Comparison of ENCODE assay signal across 20 cellular contexts in the genomic region with DNA sequence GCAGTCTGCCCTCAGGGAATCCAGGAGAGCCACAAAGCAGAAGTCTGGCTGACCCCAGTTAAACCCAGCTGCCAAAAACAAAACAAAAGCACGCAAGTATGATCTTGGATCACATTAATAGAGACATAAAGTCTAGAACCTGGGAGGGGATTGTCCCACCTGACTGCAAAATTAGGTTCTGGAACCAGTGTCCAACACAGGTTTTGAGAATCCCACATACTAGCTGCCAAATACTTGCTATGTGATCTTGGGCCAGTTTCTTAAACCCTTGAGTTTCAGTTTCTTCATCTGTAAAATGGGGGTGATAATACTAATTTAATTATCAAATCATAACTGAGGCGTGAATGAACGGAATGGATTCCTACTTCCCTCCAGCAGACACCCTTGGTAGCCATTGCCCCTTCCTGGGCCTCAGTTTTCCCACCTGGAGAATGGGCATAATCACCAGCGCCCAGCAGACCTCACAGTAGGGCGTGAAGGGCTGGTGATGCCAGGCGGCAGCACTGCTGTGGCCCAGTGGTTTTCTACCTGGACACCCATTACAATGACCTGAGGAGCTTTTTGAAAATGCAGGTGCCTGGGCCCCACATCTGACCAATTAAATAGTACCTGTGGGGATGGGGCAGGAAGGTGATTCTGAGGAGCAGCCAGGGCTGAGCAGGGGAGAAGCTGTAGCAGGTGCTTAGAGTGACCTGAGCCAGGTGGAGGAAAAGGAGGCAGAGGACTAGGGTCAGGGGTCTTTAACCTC. TPM values are rescaled to one million over a fixed set of nuclear protein-coding genes. Genes with fewer than 3 reads are reported as not detected.
DNase-seq lines count a peak whose midpoint lies in the region; ATAC-seq, FAIRE-seq and TF ChIP-seq lines count a peak whose summit lies in the region.
"Had no signal": no experiment of that assay in that cellular context is flagged by ENCODE, and none has a peak within 500 bp of the region (broad histone marks: within the 10 kb centered on the region; RNA-seq: fewer than 3 reads in every experiment).

No MANE protein-coding gene starts in this region.

- TF ChIP-seq EP300 in SK-N-SH (IDR thresholded peaks at IDR 0.05; ENCODE audit: borderline replicate concordance in 1 of 2, low read depth in 1 of 2, low read length in 1 of 2) (no peak), HepG2 (IDR thresholded peaks at IDR 0.05; ENCODE audit: low read depth in 2 of 2, low read length in 2 of 2) (no peak), HepG2 (CRISPR knock-in tag; IDR thresholded peaks at IDR 0.05; ENCODE audit: borderline replicate concordance) (no peak)

- ATAC-seq in SK-N-SH treated with all-trans-retinoic acid at 6 μM for 48 hours (no peak), HepG2 (no peak), right lobe of liver (no peak), HG02884 (IDR thresholded peaks at IDR 0.05; ENCODE audit: unreplicated experiment) (no peak)

- in situ Hi-C loops in HepG2 (cut with HindIII; ENCODE audit: extremely low pct_ligation_motif_present, low pct_unique_long_range_greater_than_20kb): no loop called here

- no peaks in the 10 kb centered on the region for H3K27me3 ChIP-seq in SK-N-SH (ENCODE audit: insufficient read depth)
- peaks cover 4 to 23% of the 10 kb centered on the region in 2 experiments; a peak in 4 of 5 replicates for H3K27me3 ChIP-seq in HepG2 (ENCODE audit: control insufficient read depth in 1 of 2, insufficient read depth in 2 of 2, low read length in 2 of 2)
- no peaks in the 10 kb centered on the region for H3K27me3 ChIP-seq in right lobe of liver
- H3K27me3 ChIP-seq in osteoblast (ENCODE audit: insufficient read depth, low read length): no peaks in the 10 kb centered on the region

- H4K20me1 ChIP-seq in SK-N-SH (ENCODE audit: insufficient read depth) (no peaks in the 10 kb centered on the region), HepG2 (ENCODE audit: insufficient read depth, low read length) (no peaks in the 10 kb centered on the region), osteoblast (ENCODE audit: insufficient read depth, low read length) (no peaks in the 10 kb centered on the region)

- CTCF ChIA-PET in SK-N-SH (lab: Yijun Ruan, JAX): interaction anchor here (0.6 to 11.4 kb wide), 41 partner anchors 9 to 421 kb away, joined by 3 to 183 read pairs (median 4); a partner anchor contains a TSS
- CTCF ChIA-PET in HepG2 (lab: Yijun Ruan, JAX; ENCODE audit: low intra/inter-chr PET ratio, low total read pairs): interaction anchor here (2.5 kb wide), 1 partner anchor 41 kb away, joined by 15 read pairs; no protein-coding TSS in a partner anchor

- no peak for TF ChIP-seq POLR2A in HepG2 (IDR thresholded peaks at IDR 0.05; ENCODE audit: insufficient read depth in 1 of 2, low read depth in 2 of 2, low read length in 2 of 2)
- no peak for TF ChIP-seq POLR2A in right lobe of liver (IDR thresholded peaks at IDR 0.05)

- no peak for TF ChIP-seq RAD21 in SK-N-SH (IDR thresholded peaks at IDR 0.05; ENCODE audit: low read length)
- TF ChIP-seq RAD21 in HepG2 (CRISPR knock-in tag; IDR thresholded peaks at IDR 0.05): no peak

- H3K4me1 ChIP-seq in SK-N-SH (ENCODE audit: control insufficient read depth in 1 of 2, insufficient read depth in 2 of 2, low read depth in 1 of 2, low read length in 1 of 2) (peaks cover 0 to 14% of the 10 kb centered on the region in 2 experiments; a peak in 1 of 4 replicates), HepG2 (ENCODE audit: insufficient read depth, low read length) (no peaks in the 10 kb centered on the region), right lobe of liver (no peaks in the 10 kb centered on the region), osteoblast (ENCODE audit: insufficient read depth, low read length) (no peaks in the 10 kb centered on the region)

- DNase-seq in SK-N-SH (no peak), HepG2 (ENCODE audit: low spot score) (no peak), right lobe of liver (no peak), osteoblast (ENCODE audit: insufficient read length, low spot score, missing footprints) (peak; percentile 68), NCI-H1105 treated with DMSO at 0.1 percent for 48 hours (lab: John Stamatoyannopoulos, UW) (no peak)
- no peak for DNase-seq in activated CD4-positive, alpha-beta T cell treated with anti-CD3 and anti-CD28 coated beads for 4 hours
- DNase-seq: DMS79 treated with DMSO at 0.1 percent for 48 hours, H7, MM.1S, NCI-H2081 treated with DMSO at 0.1 percent for 48 hours, NCI-H510A had no signal

- H3K9ac ChIP-seq in SK-N-SH: no peak overlapping the region
- H3K9ac ChIP-seq in HepG2 (ENCODE audit: insufficient read depth, low read depth, low read length): no peak overlapping the region

- POLR2A ChIA-PET in SK-N-SH (lab: Yijun Ruan, JAX): no interaction called here
- POLR2A ChIA-PET in HepG2 (lab: Yijun Ruan, JAX): no interaction called here

- H3K79me2 ChIP-seq in SK-N-SH (ENCODE audit: insufficient read depth) (no peaks in the 10 kb centered on the region), HepG2 (ENCODE audit: insufficient read depth, low read length) (no peaks in the 10 kb centered on the region), osteoblast (ENCODE audit: insufficient read depth, low read length) (no peaks in the 10 kb centered on the region)

- no TSS peak for BruUV-seq in HepG2 (replicated peaks; lab: Mats Ljungman, UMichigan)

- H3K27ac ChIP-seq in SK-N-SH (ENCODE audit: low read depth in 2 of 2, low read length in 1 of 2) (no peak overlapping the region), HepG2 (ENCODE audit: extremely low read length, insufficient read depth, low read length) (no peak overlapping the region), right lobe of liver (no peak overlapping the region), osteoblast (ENCODE audit: low read depth, low read length) (no peak overlapping the region)
- H3K27ac ChIP-seq: 22Rv1, HL-60 had no signal

- no peak for FAIRE-seq in HepG2 (lab: Jason Lieb, UNC)

- H3K9me3 ChIP-seq in SK-N-SH (no peaks in the 10 kb centered on the region), HepG2 (ENCODE audit: low read length) (no peaks in the 10 kb centered on the region), right lobe of liver (no peaks in the 10 kb centered on the region), osteoblast (ENCODE audit: low read depth, low read length) (no peaks in the 10 kb centered on the region)

- H2AFZ ChIP-seq in SK-N-SH (ENCODE audit: low read depth): no peak overlapping the region
- no peak overlapping the region for H2AFZ ChIP-seq in HepG2 (ENCODE audit: low read length)
- no peak overlapping the region for H2AFZ ChIP-seq in osteoblast (ENCODE audit: low read length)

- H3F3A ChIP-seq in SK-N-SH (replicated peaks; ENCODE audit: insufficient read depth): no peaks in the 10 kb centered on the region

- intact Hi-C loops in HepG2 (cut with micrococcal nuclease; ENCODE audit: unreplicated experiment): loop anchor here (5.0 kb wide), 1 partner anchor 274 kb away; no protein-coding TSS in a partner anchor
- intact Hi-C loops in right lobe of liver (cut with DNase I): no loop called here

- WGBS in SK-N-SH (ENCODE audit: low lambda C conversion rate): 33% methylated on average over 5 of the region's 6 CpGs
- 33% methylated on average over 5 of the region's 6 CpGs for WGBS in HepG2 (ENCODE audit: low lambda C conversion rate)
- WGBS in right lobe of liver (ENCODE audit: insufficient coverage, low coverage, low lambda C conversion rate, missing lambda C conversion rate): 57% methylated on average over 6 of the region's 6 CpGs

- TF ChIP-seq CTCF in SK-N-SH (IDR thresholded peaks at IDR 0.05) (no peak), HepG2 (CRISPR knock-in tag; IDR thresholded peaks at IDR 0.05) (no peak), right lobe of liver (IDR thresholded peaks at IDR 0.05) (no peak), osteoblast (IDR thresholded peaks at IDR 0.05; ENCODE audit: extremely low read depth, low read depth, low read length) (no peak)

- H3K4me2 ChIP-seq in SK-N-SH (no peak overlapping the region), HepG2 (ENCODE audit: low read depth, low read length) (no peak overlapping the region), osteoblast (ENCODE audit: insufficient read depth, low read length) (no peak overlapping the region)

- no peak overlapping the region for H3K4me3 ChIP-seq in SK-N-SH (ENCODE audit: low read depth in 2 of 2, low read length in 1 of 2)
- no peak overlapping the region for H3K4me3 ChIP-seq in HepG2 (replicated peaks in 1 of 3; ENCODE audit: insufficient read depth in 1 of 3, low read depth in 2 of 3, low read length in 3 of 3)
- no peak overlapping the region for H3K4me3 ChIP-seq in right lobe of liver
- H3K4me3 ChIP-seq in osteoblast (ENCODE audit: insufficient read depth, low read length): no peak overlapping the region

- H3K36me3 ChIP-seq in SK-N-SH (replicated peaks in 1 of 2; ENCODE audit: control insufficient read depth in 1 of 2, insufficient read depth in 2 of 2, low read length in 1 of 2): no peaks in the 10 kb centered on the region
- H3K36me3 ChIP-seq in HepG2 (replicated peaks in 1 of 2; ENCODE audit: control insufficient read depth in 1 of 2, insufficient read depth in 2 of 2, low read length in 2 of 2): no peaks in the 10 kb centered on the region
- H3K36me3 ChIP-seq in right lobe of liver: no peaks in the 10 kb centered on the region
- H3K36me3 ChIP-seq in osteoblast (ENCODE audit: insufficient read depth, low read length): no peaks in the 10 kb centered on the region

- no peaks in the 10 kb centered on the region for H3K9me2 ChIP-seq in SK-N-SH

RNA-seq across cellular contexts. Expression of a gene that starts 32.2 kb away (rescaled TPM):
- 0.15 and 0.26 TPM in 2 replicates for polyA plus RNA-seq in SK-N-SH (2012; rRNA removed)
- 0.12 and 0.15 TPM in 2 replicates for polyA plus RNA-seq in SK-N-SH (2012; cell fraction: cytosol; rRNA removed)
- polyA plus RNA-seq in SK-N-SH (2012; cell fraction: nucleus; rRNA removed): 0.55 and 0.83 TPM in 2 replicates
- 0.08 and 0.24 TPM in 2 replicates for total RNA-seq in HepG2 (2016; rRNA removed; fragmentation: Illumina TruSeq; extraction: Trizol)
- 0.09 and 0.10 TPM in 2 replicates for total RNA-seq in HepG2 (2016; cell fraction: cytosol; rRNA removed; fragmentation: Illumina TruSeq; extraction: Trizol; ENCODE audit: low read depth)
- 0.26 TPM in 1 of 2 replicates, not detected in the other for total RNA-seq in HepG2 (2016; cell fraction: insoluble cytoplasmic fraction; rRNA removed; fragmentation: Illumina TruSeq; extraction: Trizol)
- 0.09 and 0.55 TPM in 2 replicates for total RNA-seq in HepG2 (2016; cell fraction: membrane; rRNA removed; fragmentation: Illumina TruSeq; extraction: Trizol)
- total RNA-seq in HepG2 (2016; cell fraction: nucleus; rRNA removed; fragmentation: Illumina TruSeq; extraction: Trizol): 0.25 and 0.53 TPM in 2 replicates
- polyA plus RNA-seq in HepG2 (2011; rRNA removed): 0.11 and 0.14 TPM in 2 replicates
- 0.01 and 0.03 TPM in 2 replicates for polyA plus RNA-seq in HepG2 (2011; cell fraction: cytosol; rRNA removed)
- 0.36 and 0.40 TPM in 2 replicates for polyA plus RNA-seq in HepG2 (2011; cell fraction: nucleus; rRNA removed)
- 0.12 TPM in 2 replicates for polyA plus RNA-seq in HepG2 (2012)
- polyA plus RNA-seq in HepG2 (2016; cell fraction: cytosol; fragmentation: Illumina TruSeq; extraction: Trizol; ENCODE audit: low read depth): 0.02 and 0.08 TPM in 2 replicates
- polyA plus RNA-seq in HepG2 (2016; cell fraction: insoluble cytoplasmic fraction; fragmentation: Illumina TruSeq; extraction: Trizol; ENCODE audit: low read depth): not detected in 2 replicates
- 0.14 and 0.16 TPM in 2 replicates for polyA plus RNA-seq in HepG2 (2016; cell fraction: membrane; fragmentation: Illumina TruSeq; extraction: Trizol; ENCODE audit: low read depth)
- 0.56 and 0.57 TPM in 2 replicates for polyA plus RNA-seq in HepG2 (2016; cell fraction: nucleus; fragmentation: Illumina TruSeq; extraction: Trizol; ENCODE audit: insufficient read depth, low read depth)
- polyA minus RNA-seq in HepG2 (2011; rRNA and poly(A)+ RNA removed; ENCODE audit: low replicate concordance): 0.04 and 0.58 TPM in 2 replicates
- not detected in 2 replicates for polyA minus RNA-seq in HepG2 (2011; cell fraction: cytosol; rRNA and poly(A)+ RNA removed)
- polyA minus RNA-seq in HepG2 (2011; cell fraction: nucleus; rRNA and poly(A)+ RNA removed): 0.12 and 0.26 TPM in 2 replicates
- under 1 TPM in 5 of 6 experiments, not detected in 1; 0.04 to 0.44 (median 0.33) TPM for total RNA-seq in right lobe of liver
- under 0.01 and 1.4 TPM in 2 replicates for total RNA-seq in osteoblast
- total RNA-seq: HT1080, IMR-90, LHCN-M2, OCI-LY7 had no signal
- polyA plus RNA-seq: AG04450 had no signal
